ENCODE assay signal across 4 cellular contexts in genomic region chr20:8635837-8636236, GRCh38.
A peak's percentile ranks its signal among the peaks of the same experiment; 100 is the strongest.
TF ChIP-seq lines count a peak whose summit lies in the region.

No MANE protein-coding gene starts in this region.

TF ChIP-seq in HepG2, 621 proteins besides CTCF, POLR2A, EP300 and RAD21:
- no peak for TF ChIP-seq ZFP1 (CRISPR knock-in tag; IDR thresholded peaks at IDR 0.05)
- TF ChIP-seq, protein P1, sequence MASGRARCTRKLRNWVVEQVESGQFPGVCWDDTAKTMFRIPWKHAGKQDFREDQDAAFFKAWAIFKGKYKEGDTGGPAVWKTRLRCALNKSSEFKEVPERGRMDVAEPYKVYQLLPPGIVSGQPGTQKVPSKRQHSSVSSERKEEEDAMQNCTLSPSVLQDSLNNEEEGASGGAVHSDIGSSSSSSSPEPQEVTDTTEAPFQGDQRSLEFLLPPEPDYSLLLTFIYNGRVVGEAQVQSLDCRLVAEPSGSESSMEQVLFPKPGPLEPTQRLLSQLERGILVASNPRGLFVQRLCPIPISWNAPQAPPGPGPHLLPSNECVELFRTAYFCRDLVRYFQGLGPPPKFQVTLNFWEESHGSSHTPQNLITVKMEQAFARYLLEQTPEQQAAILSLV (CRISPR knock-in tag; IDR thresholded peaks at IDR 0.05; ENCODE audit: borderline replicate concordance), result no peak
- TF ChIP-seq, protein P2, sequence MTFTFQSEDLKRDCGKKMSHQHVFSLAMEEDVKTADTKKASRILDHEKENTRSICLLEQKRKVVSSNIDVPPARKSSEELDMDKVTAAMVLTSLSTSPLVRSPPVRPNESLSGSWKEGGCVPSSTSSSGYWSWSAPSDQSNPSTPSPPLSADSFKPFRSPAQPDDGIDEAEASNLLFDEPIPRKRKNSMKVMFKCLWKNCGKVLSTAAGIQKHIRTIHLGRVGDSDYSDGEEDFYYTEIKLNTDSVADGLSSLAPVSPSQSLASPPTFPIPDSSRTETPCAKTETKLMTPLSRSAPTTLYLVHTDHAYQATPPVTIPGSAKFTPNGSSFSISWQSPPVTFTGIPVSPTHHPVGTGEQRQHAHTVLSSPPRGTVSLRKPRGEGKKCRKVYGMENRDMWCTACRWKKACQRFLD (CRISPR knock-in tag; IDR thresholded peaks at IDR 0.05; ENCODE audit: borderline replicate concordance), result no peak
- no peak for TF ChIP-seq ZNF512B (CRISPR knock-in tag; IDR thresholded peaks at IDR 0.05; ENCODE audit: borderline replicate concordance)
- no peak for TF ChIP-seq FOXK2 (IDR thresholded peaks at IDR 0.05)
- no peak for TF ChIP-seq CHD2 (IDR thresholded peaks at IDR 0.05; ENCODE audit: low read depth, low read length)
- TF ChIP-seq MAFK (conservative IDR thresholded peaks at IDR 0.05 in 1 of 2, IDR thresholded peaks at IDR 0.05 in 1 of 2; ENCODE audit: low read length in 2 of 2), result peak; percentile 88 to 93
- TF ChIP-seq MAFF (IDR thresholded peaks at IDR 0.05; ENCODE audit: low read depth, low read length), result peak; percentile 89
TF ChIP-seq in HepG2: peak in this region for 2.

TF ChIP-seq in A549, 52 proteins besides CTCF, POLR2A, EP300 and RAD21:
- TF ChIP-seq EHF (CRISPR knock-in tag; IDR thresholded peaks at IDR 0.05) (no peak), MAFK (IDR thresholded peaks at IDR 0.05; ENCODE audit: partially characterized antibody) (peak; percentile 76)

TF ChIP-seq in IMR-90, 13 proteins besides CTCF, POLR2A, EP300 and RAD21:
- TF ChIP-seq CEBPB (IDR thresholded peaks at IDR 0.05; ENCODE audit: low read depth, low read length) (no peak), MAFK (IDR thresholded peaks at IDR 0.05; ENCODE audit: low read depth, low read length) (peak; percentile 70)

TF ChIP-seq in K562, 482 proteins besides CTCF, POLR2A, EP300 and RAD21:
- TF ChIP-seq DLX4 (CRISPR knock-in tag; IDR thresholded peaks at IDR 0.05) (no peak), HDAC6 (IDR thresholded peaks at IDR 0.05; ENCODE audit: low read depth, low read length) (no peak), NFYB (IDR thresholded peaks at IDR 0.05; ENCODE audit: extremely low read depth, insufficient read length) (no peak), ZNF277 (CRISPR knock-in tag; IDR thresholded peaks at IDR 0.05; ENCODE audit: borderline replicate concordance) (no peak), FOXA3 (CRISPR knock-in tag; conservative IDR thresholded peaks at IDR 0.05 in 1 of 2, IDR thresholded peaks at IDR 0.05 in 1 of 2) (no peak), C11orf30 (IDR thresholded peaks at IDR 0.05; ENCODE audit: low read depth) (peak; percentile 6; the same call in 1 of the 2 replicates)
- TF ChIP-seq, protein P3, sequence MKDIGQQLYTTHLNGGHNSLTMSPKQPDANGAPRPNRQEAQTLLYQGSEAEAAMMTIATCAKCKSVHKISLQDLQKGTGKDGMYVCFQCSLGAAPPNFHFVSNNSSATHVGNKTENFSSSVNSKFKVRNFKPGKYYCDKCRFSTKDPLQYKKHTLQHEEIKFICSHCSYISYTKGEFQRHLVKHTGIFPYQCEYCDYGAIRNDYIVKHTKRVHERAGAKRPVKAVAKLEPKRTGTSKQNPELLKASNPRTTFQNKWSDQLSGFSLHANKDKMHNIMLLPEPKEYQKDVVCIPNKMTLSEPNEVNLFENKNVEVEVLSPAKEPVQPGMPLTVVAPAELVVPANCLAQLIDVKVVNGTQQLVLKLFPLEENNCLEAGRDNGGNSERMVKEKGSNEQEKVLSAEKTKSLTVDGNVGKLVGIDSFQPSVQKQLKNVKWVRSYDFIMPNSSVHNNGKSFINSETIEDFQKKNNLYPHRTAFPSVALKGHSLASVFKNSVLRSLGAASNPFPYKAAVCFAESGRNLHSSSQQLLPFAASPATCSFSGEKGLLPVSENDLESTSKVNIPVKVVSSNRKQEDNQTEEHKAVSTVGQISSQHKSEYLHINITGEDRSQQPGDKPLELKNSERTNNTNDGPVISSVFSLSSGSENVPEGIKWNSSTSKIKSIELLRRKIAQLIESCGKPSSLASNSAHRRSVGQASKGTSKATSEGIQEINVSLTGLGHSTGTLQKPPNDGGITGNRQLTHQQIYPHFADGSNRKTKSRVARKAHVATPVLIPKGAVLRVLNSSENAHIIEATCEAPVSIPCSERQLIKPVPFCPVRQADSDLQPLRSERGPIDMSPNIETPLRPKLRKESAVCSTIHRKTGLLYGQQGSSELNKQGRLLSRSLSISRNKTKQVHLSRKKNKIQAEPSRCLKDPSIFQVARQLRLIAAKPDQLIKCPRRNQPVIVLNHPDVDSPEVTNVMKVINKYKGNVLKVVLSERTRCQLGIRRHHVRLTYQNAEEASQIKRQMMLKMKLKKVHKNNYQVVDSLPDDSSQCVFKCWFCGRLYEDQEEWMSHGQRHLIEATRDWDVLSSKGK (CRISPR knock-in tag; IDR thresholded peaks at IDR 0.05), result no peak
